8 cellular contexts compared by ENCODE assay signal in genomic region chr13:112689498-112690241, GRCh38. TPM values are rescaled to one million over a fixed set of nuclear protein-coding genes. Genes with fewer than 3 reads are reported as not detected.
DNase-seq lines count a peak whose midpoint lies in the region; ATAC-seq and TF ChIP-seq lines count a peak whose summit lies in the region.

TSS of gene ATP11A (plus strand) at chr13:112690038. CDS start at chr13:112690417, 379 bp downstream.

- ATAC-seq in SK-N-SH treated with all-trans-retinoic acid at 6 μM for 48 hours: peak; percentile 89

- peaks cover 48% of the 10 kb centered on the region for H3K4me1 Mint-ChIP-seq in activated naive CD4-positive, alpha-beta T cell treated with anti-CD3 and anti-CD28 coated beads, Interleukin-2, amount 50 U/mL, for 24 hours

- peak within 1 kb of the TSS; percentile 91 for H3K4me3 Mint-ChIP-seq in activated naive CD4-positive, alpha-beta T cell treated with anti-CD3 and anti-CD28 coated beads, Interleukin-2, amount 50 U/mL, for 24 hours

- no peaks in the 10 kb centered on the region for H3K9me3 Mint-ChIP-seq in activated naive CD4-positive, alpha-beta T cell treated with anti-CD3 and anti-CD28 coated beads, Interleukin-2, amount 50 U/mL, for 24 hours

- H3K27ac Mint-ChIP-seq in activated naive CD4-positive, alpha-beta T cell treated with anti-CD3 and anti-CD28 coated beads, Interleukin-2, amount 50 U/mL, for 24 hours: peak within 1 kb of the TSS; percentile 93

- no peaks in the 10 kb centered on the region for H3K36me3 Mint-ChIP-seq in activated naive CD4-positive, alpha-beta T cell treated with anti-CD3 and anti-CD28 coated beads, Interleukin-2, amount 50 U/mL, for 24 hours

- no peaks in the 10 kb centered on the region for H3K27me3 Mint-ChIP-seq in activated naive CD4-positive, alpha-beta T cell treated with anti-CD3 and anti-CD28 coated beads, Interleukin-2, amount 50 U/mL, for 24 hours

- DNase-seq in GDM1 (lab: John Stamatoyannopoulos, UW) (peak; percentile 85), H4 (ENCODE audit: low spot score) (peak; percentile 61), LoVo (ENCODE audit: low spot score) (peak; percentile 84), globus pallidus (ENCODE audit: low spot score) (peak; percentile 92), occipital lobe (lab: John Stamatoyannopoulos, UW) (peak; percentile 87), superior temporal gyrus (ENCODE audit: extremely low spot score) (peak; percentile 86)

TF ChIP-seq in SK-N-SH treated with all-trans-retinoic acid at 6 μM for 48 hours, 23 proteins besides CTCF, POLR2A, EP300 and RAD21:
- TF ChIP-seq, protein P1, sequence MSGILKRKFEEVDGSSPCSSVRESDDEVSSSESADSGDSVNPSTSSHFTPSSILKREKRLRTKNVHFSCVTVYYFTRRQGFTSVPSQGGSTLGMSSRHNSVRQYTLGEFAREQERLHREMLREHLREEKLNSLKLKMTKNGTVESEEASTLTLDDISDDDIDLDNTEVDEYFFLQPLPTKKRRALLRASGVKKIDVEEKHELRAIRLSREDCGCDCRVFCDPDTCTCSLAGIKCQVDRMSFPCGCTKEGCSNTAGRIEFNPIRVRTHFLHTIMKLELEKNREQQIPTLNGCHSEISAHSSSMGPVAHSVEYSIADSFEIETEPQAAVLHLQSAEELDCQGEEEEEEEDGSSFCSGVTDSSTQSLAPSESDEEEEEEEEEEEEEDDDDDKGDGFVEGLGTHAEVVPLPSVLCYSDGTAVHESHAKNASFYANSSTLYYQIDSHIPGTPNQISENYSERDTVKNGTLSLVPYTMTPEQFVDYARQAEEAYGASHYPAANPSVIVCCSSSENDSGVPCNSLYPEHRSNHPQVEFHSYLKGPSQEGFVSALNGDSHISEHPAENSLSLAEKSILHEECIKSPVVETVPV (CRISPR knock-in tag; IDR thresholded peaks at IDR 0.05): no peak
- TF ChIP-seq, protein P2, sequence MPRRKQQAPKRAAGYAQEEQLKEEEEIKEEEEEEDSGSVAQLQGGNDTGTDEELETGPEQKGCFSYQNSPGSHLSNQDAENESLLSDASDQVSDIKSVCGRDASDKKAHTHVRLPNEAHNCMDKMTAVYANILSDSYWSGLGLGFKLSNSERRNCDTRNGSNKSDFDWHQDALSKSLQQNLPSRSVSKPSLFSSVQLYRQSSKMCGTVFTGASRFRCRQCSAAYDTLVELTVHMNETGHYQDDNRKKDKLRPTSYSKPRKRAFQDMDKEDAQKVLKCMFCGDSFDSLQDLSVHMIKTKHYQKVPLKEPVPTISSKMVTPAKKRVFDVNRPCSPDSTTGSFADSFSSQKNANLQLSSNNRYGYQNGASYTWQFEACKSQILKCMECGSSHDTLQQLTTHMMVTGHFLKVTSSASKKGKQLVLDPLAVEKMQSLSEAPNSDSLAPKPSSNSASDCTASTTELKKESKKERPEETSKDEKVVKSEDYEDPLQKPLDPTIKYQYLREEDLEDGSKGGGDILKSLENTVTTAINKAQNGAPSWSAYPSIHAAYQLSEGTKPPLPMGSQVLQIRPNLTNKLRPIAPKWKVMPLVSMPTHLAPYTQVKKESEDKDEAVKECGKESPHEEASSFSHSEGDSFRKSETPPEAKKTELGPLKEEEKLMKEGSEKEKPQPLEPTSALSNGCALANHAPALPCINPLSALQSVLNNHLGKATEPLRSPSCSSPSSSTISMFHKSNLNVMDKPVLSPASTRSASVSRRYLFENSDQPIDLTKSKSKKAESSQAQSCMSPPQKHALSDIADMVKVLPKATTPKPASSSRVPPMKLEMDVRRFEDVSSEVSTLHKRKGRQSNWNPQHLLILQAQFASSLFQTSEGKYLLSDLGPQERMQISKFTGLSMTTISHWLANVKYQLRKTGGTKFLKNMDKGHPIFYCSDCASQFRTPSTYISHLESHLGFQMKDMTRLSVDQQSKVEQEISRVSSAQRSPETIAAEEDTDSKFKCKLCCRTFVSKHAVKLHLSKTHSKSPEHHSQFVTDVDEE (CRISPR knock-in tag; IDR thresholded peaks at IDR 0.05): no peak
- TF ChIP-seq GLIS3 (CRISPR knock-in tag; IDR thresholded peaks at IDR 0.05) (no peak), ARNTL (CRISPR knock-in tag; IDR thresholded peaks at IDR 0.05; ENCODE audit: borderline replicate concordance, low read depth) (no peak), ZNF8 (CRISPR knock-in tag; IDR thresholded peaks at IDR 0.05) (no peak), CREB5 (CRISPR knock-in tag; IDR thresholded peaks at IDR 0.05; ENCODE audit: low read depth) (no peak), ESRRG (CRISPR knock-in tag; IDR thresholded peaks at IDR 0.05) (no peak), PPARA (CRISPR knock-in tag; IDR thresholded peaks at IDR 0.05; ENCODE audit: borderline replicate concordance) (no peak), CSDC2 (CRISPR knock-in tag; IDR thresholded peaks at IDR 0.05) (no peak), BACH2 (CRISPR knock-in tag; IDR thresholded peaks at IDR 0.05; ENCODE audit: borderline replicate concordance) (no peak), SNAI2 (CRISPR knock-in tag; IDR thresholded peaks at IDR 0.05) (no peak), ZFP30 (CRISPR knock-in tag; IDR thresholded peaks at IDR 0.05) (no peak)
TF ChIP-seq in SK-N-SH treated with all-trans-retinoic acid at 6 μM for 48 hours: peak in this region for 0.

RNA-seq across cellular contexts. Expression of gene ATP11A, which starts in this region (rescaled TPM):
- total RNA-seq in H4 (2014; rRNA removed; shearing (Covaris generic)): 3.0 and 3.2 TPM in 2 replicates
- 6.7 TPM for total RNA-seq in occipital lobe

Comparison
In these comparisons a context has a peak if more than half of its experiments do, and no peak if none do; other contexts are left out.
1. Peak in every context shown above with its lines: DNase-seq and ATAC-seq.